ENCODE assay signal across 28 cellular contexts in genomic region chr5:142168365-142168764, GRCh38.
"Had no signal": no experiment of that assay in that cellular context is flagged by ENCODE, and none has a peak within 500 bp of the region (broad histone marks: within the 10 kb centered on the region; RNA-seq: fewer than 3 reads in every experiment).

No MANE protein-coding gene starts in this region.

- H3K9me3 ChIP-seq: body of pancreas, esophagus muscularis mucosa, gastroesophageal sphincter, heart right ventricle had no signal

- DNase-seq: activated CD4-positive, alpha-beta memory T cell treated with anti-CD3 and anti-CD28 coated beads, Interleukin-2, amount 10 ng/mL, durations not matched to agents 7 days and 5 days; activated CD4-positive, alpha-beta T cell treated with anti-CD3 and anti-CD28 coated beads for 1 hour; activated CD4-positive, alpha-beta T cell treated with anti-CD3 and anti-CD28 coated beads for 4 hours; activated CD4-positive, alpha-beta T cell treated with anti-CD3 and anti-CD28 coated beads, Interleukin-2, amount 10 ng/mL, durations not matched to agents 7 days and 5 days; activated CD4-positive, alpha-beta T cell treated with anti-CD3 and anti-CD28 coated beads, Interleukin-2, amount 50 U/mL, for 4 hours; activated CD8-positive, alpha-beta memory T cell treated with anti-CD3 and anti-CD28 coated beads, Interleukin-2, amount 50 U/mL, for 48 hours; activated effector memory CD4-positive, alpha-beta T cell treated with Interleukin-2 at 50 U/mL for 16 hours; activated gamma-delta T cell treated with Interleukin-2 at 50 U/mL for 16 hours; activated naive CD4-positive, alpha-beta T cell treated with anti-CD3 and anti-CD28 coated beads, Interleukin-2, amount 50 U/mL, for 16 hours; activated naive CD4-positive, alpha-beta T cell treated with Interleukin-2 at 50 U/mL for 16 hours; activated T-cell treated with anti-CD3 and anti-CD28 coated beads for 4 hours; activated T-cell treated with anti-CD3 and anti-CD28 coated beads, Interleukin-2, amount 50 U/mL, for 72 hours; amygdala; aorta; body of pancreas; caudate nucleus; cortex of kidney; dermis blood vessel endothelial cell; effector CD4-positive, alpha-beta T cell; effector memory CD8-positive, alpha-beta T cell; erythroblast; foreskin melanocyte; heart right ventricle; T-helper 1 cell; T-helper 17 cell; T1000 had no signal

- H3K27ac ChIP-seq: body of pancreas, esophagus muscularis mucosa, gastroesophageal sphincter, heart right ventricle had no signal

- H3K36me3 ChIP-seq: esophagus muscularis mucosa, gastroesophageal sphincter, heart right ventricle had no signal

- H3K4me3 ChIP-seq: body of pancreas, esophagus muscularis mucosa, gastroesophageal sphincter, heart right ventricle had no signal

- ATAC-seq: activated T-cell treated with anti-CD3 and anti-CD28 coated beads, Interleukin-2, amount 50 U/mL, for 72 hours; body of pancreas; effector memory CD8-positive, alpha-beta T cell; gastroesophageal sphincter; T-helper 17 cell had no signal

- H3K27me3 ChIP-seq: body of pancreas, esophagus muscularis mucosa, gastroesophageal sphincter, heart right ventricle had no signal
